In genomic region chr1:193806079-193807048, GRCh38 we compare ENCODE assay signal across 20 cellular contexts.
DNase-seq lines count a peak whose midpoint lies in the region; ATAC-seq and TF ChIP-seq lines count a peak whose summit lies in the region.
"Had no signal": no experiment of that assay in that cellular context is flagged by ENCODE, and none has a peak within 500 bp of the region (broad histone marks: within the 10 kb centered on the region; RNA-seq: fewer than 3 reads in every experiment).

No MANE protein-coding gene starts in this region.

- H2AK9ac ChIP-seq in IMR-90 (replicated peaks; ENCODE audit: low read depth, low read length, poor library complexity) = no peak overlapping the region

- DNase-seq in IMR-90 (peak; percentile 38), NCI-H1436 treated with DMSO at 0.1 percent for 48 hours (lab: John Stamatoyannopoulos, UW) (no peak), NCI-H2081 treated with DMSO at 0.1 percent for 48 hours (lab: John Stamatoyannopoulos, UW) (no peak), LoVo (ENCODE audit: low spot score) (no peak)
- DNase-seq: activated CD4-positive, alpha-beta T cell treated with anti-CD3 and anti-CD28 coated beads, Interleukin-2, amount 10 ng/mL, durations not matched to agents 7 days and 5 days; activated naive CD8-positive, alpha-beta T cell treated with anti-CD3 and anti-CD28 coated beads, Interleukin-2, amount 10 ng/mL, durations not matched to agents 7 days and 5 days; dorsolateral prefrontal cortex; H7; KBM-7; mucosa of descending colon; NCI-H1048; NCI-H69; stimulated activated naive CD4-positive, alpha-beta T cell treated with Interleukin-2 at 50 U/mL for 16 hours; upper lobe of right lung had no signal

- in situ Hi-C loops in IMR-90 (cut with MboI; ENCODE audit: low sequenced_read_pairs) = no loop called here

- no peak overlapping the region for H2BK5ac ChIP-seq in IMR-90 (ENCODE audit: low read depth, low read length, poor library complexity, severe bottlenecking)

- H3K27ac ChIP-seq in IMR-90 (ENCODE audit: insufficient read depth, low read length) = no peak overlapping the region
- H3K27ac ChIP-seq: dorsolateral prefrontal cortex, neutrophil, upper lobe of right lung had no signal

- no peaks in the 10 kb centered on the region for H3K79me1 ChIP-seq in IMR-90 (ENCODE audit: low read depth in 1 of 2, low read length in 2 of 2)

- no peaks in the 10 kb centered on the region for H4K20me1 ChIP-seq in IMR-90 (ENCODE audit: insufficient read depth, low read length)

- no peak overlapping the region for H4K5ac ChIP-seq in IMR-90 (ENCODE audit: low read depth, low read length)

- H2BK120ac ChIP-seq in IMR-90 (ENCODE audit: low read depth, low read length) = no peak overlapping the region

- H3K18ac ChIP-seq in IMR-90 (ENCODE audit: low read depth, low read length) = no peak overlapping the region

- no peaks in the 10 kb centered on the region for H3K9me3 ChIP-seq in IMR-90 (ENCODE audit: control insufficient read depth, insufficient read depth, low read length)
- H3K9me3 ChIP-seq: mucosa of descending colon, neutrophil, upper lobe of right lung had no signal

- H3K4ac ChIP-seq in IMR-90 (ENCODE audit: low read depth, low read length) = no peak overlapping the region

- no peak overlapping the region for H3K4me3 ChIP-seq in IMR-90 (ENCODE audit: insufficient read depth, low read depth, low read length)
- H3K4me3 ChIP-seq: dorsolateral prefrontal cortex, mucosa of descending colon, upper lobe of right lung had no signal

- H3K9me1 ChIP-seq in IMR-90 (ENCODE audit: insufficient read depth, low read length) = no peaks in the 10 kb centered on the region

- POLR2A ChIA-PET in IMR-90 (lab: Charles Lee; ENCODE audit: unreplicated experiment) = interaction anchor here (0.6 kb wide), 1 partner anchor 207 kb away, joined by 3 read pairs; no protein-coding TSS in a partner anchor

- H2AK5ac ChIP-seq in IMR-90 (ENCODE audit: low read depth, low read length) = no peak overlapping the region

- no peak overlapping the region for H3K4me2 ChIP-seq in IMR-90 (ENCODE audit: low read depth, low read length)

- H3K9ac ChIP-seq in IMR-90 (ENCODE audit: low read depth, low read length) = no peak overlapping the region

- no peaks in the 10 kb centered on the region for H3K36me3 ChIP-seq in IMR-90 (ENCODE audit: control insufficient read depth, insufficient read depth, low read length)
- H3K36me3 ChIP-seq: neutrophil, upper lobe of right lung had no signal

- H4K91ac ChIP-seq in IMR-90 (ENCODE audit: insufficient read depth, low read depth, low read length) = no peak overlapping the region

- H3K56ac ChIP-seq in IMR-90 (ENCODE audit: extremely low read depth, insufficient read depth, low read length) = no peak overlapping the region

- dilution Hi-C loops in IMR-90 (cut with HindIII; ENCODE audit: low sequenced_read_pairs, unreplicated experiment) = no loop called here

- H3K27me3 ChIP-seq in IMR-90 (ENCODE audit: control insufficient read depth, insufficient read depth, low read length) = no peaks in the 10 kb centered on the region
- H3K27me3 ChIP-seq: dorsolateral prefrontal cortex, neutrophil, upper lobe of right lung had no signal

- no peak overlapping the region for H2BK15ac ChIP-seq in IMR-90 (ENCODE audit: low read depth, low read length)

- no CpG with 5 or more reads among the region's 3 CpGs for WGBS in IMR-90 (ENCODE audit: extremely low coverage in 2 of 2, insufficient read length in 1 of 2), 2 experiments

- H3K23ac ChIP-seq in IMR-90 (ENCODE audit: low read depth, low read length) = no peak overlapping the region

- CTCF ChIA-PET in IMR-90 (lab: Yijun Ruan, JAX) = no interaction called here

- no peak for TF ChIP-seq RAD21 in IMR-90 (IDR thresholded peaks at IDR 0.05; ENCODE audit: low read length)

- ATAC-seq in GM18861 (IDR thresholded peaks at IDR 0.05; ENCODE audit: unreplicated experiment) (peak; percentile 62), GM19395 (IDR thresholded peaks at IDR 0.05; ENCODE audit: unreplicated experiment) (peak; percentile 80), HG02763 (IDR thresholded peaks at IDR 0.05; ENCODE audit: unreplicated experiment) (peak; percentile 60), IMR-90 (ENCODE audit: low read depth) (peak; percentile 37), GM18858 (IDR thresholded peaks at IDR 0.05; ENCODE audit: unreplicated experiment) (no peak)
- ATAC-seq: mucosa of descending colon, Panc1, upper lobe of right lung had no signal

- no peak overlapping the region for H2AFZ ChIP-seq in IMR-90 (replicated peaks; ENCODE audit: low read length, poor library complexity)

- no peaks in the 10 kb centered on the region for H3K4me1 ChIP-seq in IMR-90 (ENCODE audit: control insufficient read depth, insufficient read depth, low read length)
- H3K4me1 ChIP-seq: upper lobe of right lung had no signal

- BruUV-seq in IMR-90 (replicated peaks; lab: Mats Ljungman, UMichigan) = no TSS peak

- no peak overlapping the region for H4K8ac ChIP-seq in IMR-90 (ENCODE audit: low read depth in 2 of 2, low read length in 2 of 2)

- no peak for TF ChIP-seq POLR2A in IMR-90 (IDR thresholded peaks at IDR 0.05; ENCODE audit: low read depth, low read length)

- no peak overlapping the region for H2BK20ac ChIP-seq in IMR-90 (ENCODE audit: low read depth, low read length)

- intact Hi-C loops in IMR-90 (cut with micrococcal nuclease) = no loop called here

- no peak overlapping the region for H3K14ac ChIP-seq in IMR-90 (replicated peaks; ENCODE audit: low read depth, low read length)

- no peak for TF ChIP-seq CTCF in IMR-90 (conservative IDR thresholded peaks at IDR 0.05; ENCODE audit: low read depth, low read length)

TF ChIP-seq in IMR-90, 13 proteins besides CTCF, POLR2A, EP300 and RAD21:
- TF ChIP-seq CEBPB (IDR thresholded peaks at IDR 0.05; ENCODE audit: low read depth, low read length) = no peak
- no peak for TF ChIP-seq MXI1 (IDR thresholded peaks at IDR 0.05; ENCODE audit: borderline replicate concordance, low read depth, low read length)
- TF ChIP-seq ELK1 (IDR thresholded peaks at IDR 0.05; ENCODE audit: borderline replicate concordance, low read depth, low read length) = no peak
- TF ChIP-seq RCOR1 (IDR thresholded peaks at IDR 0.05; ENCODE audit: insufficient replicate concordance, low read length) = no peak
- no peak for TF ChIP-seq CHD1 (IDR thresholded peaks at IDR 0.05; ENCODE audit: low read depth, low read length)
- TF ChIP-seq NFE2L2 (IDR thresholded peaks at IDR 0.05; ENCODE audit: low read depth, low read length) = no peak
- TF ChIP-seq FOS (IDR thresholded peaks at IDR 0.05; ENCODE audit: low read depth, low read length) = no peak
- no peak for TF ChIP-seq USF2 (IDR thresholded peaks at IDR 0.05; ENCODE audit: low read depth, low read length)
- TF ChIP-seq RFX5 (IDR thresholded peaks at IDR 0.05; ENCODE audit: low read depth, low read length) = no peak
- no peak for TF ChIP-seq BHLHE40 (IDR thresholded peaks at IDR 0.05; ENCODE audit: low read depth, low read length)
- no peak for TF ChIP-seq MAFK (IDR thresholded peaks at IDR 0.05; ENCODE audit: low read depth, low read length)
- TF ChIP-seq SMC3 (IDR thresholded peaks at IDR 0.05; ENCODE audit: low read depth, low read length) = no peak
